In the genomic region with DNA sequence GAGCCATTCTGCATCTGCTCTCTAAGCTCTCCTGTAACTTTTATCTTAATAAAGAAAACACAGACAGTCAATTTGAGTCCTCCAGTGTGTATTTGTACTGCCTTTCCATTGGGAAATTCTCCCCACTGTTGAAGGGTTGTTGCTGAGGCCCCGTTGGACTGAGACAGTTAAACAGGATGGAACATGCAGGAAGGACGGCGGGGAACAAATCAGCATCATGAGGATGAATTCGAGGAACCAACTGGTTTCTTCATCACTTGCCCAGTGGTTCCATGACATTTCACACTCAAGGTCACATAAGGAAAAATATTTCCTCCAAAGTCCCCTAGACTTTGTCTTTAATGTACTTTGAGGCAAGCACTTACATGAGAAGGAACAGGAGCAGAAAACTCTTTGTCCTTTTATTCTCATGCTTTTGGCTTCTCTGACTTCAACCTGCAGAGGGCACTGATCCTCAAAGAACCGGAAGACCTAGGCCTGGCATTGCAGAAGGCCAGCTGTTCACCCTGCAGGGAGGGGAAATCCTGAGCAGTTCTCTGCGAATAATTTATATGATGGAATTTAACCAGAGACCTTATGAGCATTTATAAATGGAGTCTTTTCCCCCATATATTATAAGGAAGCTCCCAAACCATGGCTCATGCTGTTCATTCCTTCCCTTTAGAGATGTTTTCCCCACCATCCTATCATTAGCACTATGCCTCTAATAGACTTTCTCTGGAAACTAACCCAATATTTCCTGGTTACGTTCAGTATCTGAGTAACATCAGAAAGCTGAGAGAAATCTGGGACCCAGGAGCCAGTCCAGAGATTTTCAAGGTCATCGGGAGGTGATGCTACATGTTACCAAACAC, we compare ENCODE assay signal across 8 cellular contexts. TPM values are rescaled to one million over a fixed set of nuclear protein-coding genes. Genes with fewer than 3 reads are reported as not detected.
DNase-seq lines count a peak whose midpoint lies in the region; ATAC-seq, FAIRE-seq and TF ChIP-seq lines count a peak whose summit lies in the region.

No MANE protein-coding gene starts in this region.

- H3K27ac Mint-ChIP-seq in T-cell = no peak overlapping the region

- H3K4me3 Mint-ChIP-seq in T-cell = no peak overlapping the region

- FAIRE-seq in endometrium (lab: Jason Lieb, UNC) = peak; percentile 65

- H3K4me1 ChIP-seq in upper lobe of right lung = peaks cover 21% of the 10 kb centered on the region

- TF ChIP-seq CTCF in upper lobe of right lung (IDR thresholded peaks at IDR 0.05) = peak; percentile 65

- H3K27me3 ChIP-seq in upper lobe of right lung = no peaks in the 10 kb centered on the region

- H3K4me1 Mint-ChIP-seq in T-cell = no peaks in the 10 kb centered on the region

- no peaks in the 10 kb centered on the region for H3K36me3 Mint-ChIP-seq in T-cell

- DNase-seq in COLO668 (lab: John Stamatoyannopoulos, UW; ENCODE audit: unreplicated experiment) (peak; percentile 62), NCI-H146 (lab: John Stamatoyannopoulos, UW) (peak; percentile 82), T-cell (peak in 26 of 34 experiments; percentile 1 to 35 (median 10)), middle frontal gyrus (ENCODE audit: extremely low spot score, low spot score) (peak; percentile 45), upper lobe of right lung (peak; percentile 66)

- H3K9me3 Mint-ChIP-seq in T-cell = no peaks in the 10 kb centered on the region

- H3K36me3 ChIP-seq in upper lobe of right lung = no peaks in the 10 kb centered on the region

- no peak overlapping the region for H3K4me3 ChIP-seq in upper lobe of right lung

- H3K27me3 Mint-ChIP-seq in T-cell = peaks cover 0 to 7% of the 10 kb centered on the region in 2 donors

- intact Hi-C loops in upper lobe of right lung (cut with DNase I) = no loop called here

- no peaks in the 10 kb centered on the region for H3K9me3 ChIP-seq in upper lobe of right lung

- POLR2A ChIA-PET in T-cell (lab: Charles Lee) = no interaction called here

- CTCF ChIA-PET in T-cell (lab: Charles Lee) = interaction anchor here in 1 of 2 donors (0.6 kb wide), 1 partner anchor 57 kb away, joined by 5 read pairs; no protein-coding TSS in a partner anchor

- no peak overlapping the region for H3K27ac ChIP-seq in upper lobe of right lung

- peak; percentile 97 for ATAC-seq in GM18907 (IDR thresholded peaks at IDR 0.05; ENCODE audit: unreplicated experiment)
- peak; percentile 81 for ATAC-seq in HG03045 (IDR thresholded peaks at IDR 0.05; ENCODE audit: unreplicated experiment)
- ATAC-seq in T-cell (replicated peaks in 1 of 4) = peak in 1 of 4 experiments; percentile 65
- ATAC-seq in upper lobe of right lung = peak; percentile 96

RNA-seq across cellular contexts. Expression of a gene that starts 55.2 kb away (rescaled TPM):
- total RNA-seq in T-cell = under 1 TPM in 2 of 5 donors, not detected in 3; 0.19 to 0.32 TPM
- total RNA-seq in upper lobe of right lung = 12.9 TPM

Comparison
In these comparisons a context has a peak if more than half of its experiments do, and no peak if none do; other contexts are left out.
1. DNase-seq: peak in every context shown above with its lines; median percentile 82 in NCI-H146; 66 in upper lobe of right lung; 62 in COLO668; 45 in middle frontal gyrus; 10 in T-cell.
2. RNA of a gene that starts 55.2 kb away (total RNA-seq): 12.9 TPM in upper lobe of right lung (single experiment); 0.19 to 0.32 TPM in T-cell; every median in the first group is over 10 times any median in the second.